In genomic region chr20:645318-646106, GRCh38 we compare ENCODE assay signal across 1 cellular context.
TF ChIP-seq lines count a peak whose summit lies in the region.

No MANE protein-coding gene starts in this region.

TF ChIP-seq in K562, 482 proteins besides CTCF, POLR2A, EP300 and RAD21 (continued from another document and continues in another):
- TF ChIP-seq ID3 (CRISPR knock-in tag; IDR thresholded peaks at IDR 0.05) (no peak), ID3 (tag; IDR thresholded peaks at IDR 0.05) (0 out of 2 replicates have a peak, but pooled peaks have one; percentile 24), ZNF431 (CRISPR knock-in tag; IDR thresholded peaks at IDR 0.05) (no peak), TEAD1 (CRISPR knock-in tag; IDR thresholded peaks at IDR 0.05) (peak in 1 of 2 experiments; percentile 78; a peak in 2 of 4 replicates), POLR2B (IDR thresholded peaks at IDR 0.05; ENCODE audit: low read depth, partially characterized antibody) (peak; percentile 39), GABPA (tag; conservative IDR thresholded peaks at IDR 0.05; ENCODE audit: low read depth) (peak; percentile 54), ZNF639 (CRISPR knock-in tag; conservative IDR thresholded peaks at IDR 0.05 in 1 of 2, IDR thresholded peaks at IDR 0.05 in 1 of 2) (no peak), POLR2AphosphoS2 (IDR thresholded peaks at IDR 0.05; ENCODE audit: low read length) (0 out of 2 replicates have a peak, but pooled peaks have one; percentile 42), FOXA3 (CRISPR knock-in tag; conservative IDR thresholded peaks at IDR 0.05 in 1 of 2, IDR thresholded peaks at IDR 0.05 in 1 of 2) (peak in 1 of 2 experiments; percentile 46; a peak in 1 of 4 replicates), EP400 (IDR thresholded peaks at IDR 0.05) (no peak), TFE3 (CRISPR knock-in tag; IDR thresholded peaks at IDR 0.05) (no peak), CXXC5 (CRISPR knock-in tag; IDR thresholded peaks at IDR 0.05) (0 out of 2 replicates have a peak, but pooled peaks have one; percentile 24), USF1 (CRISPR knock-in tag; IDR thresholded peaks at IDR 0.05) (0 out of 2 replicates have a peak, but pooled peaks have one; percentile 16), EGR1 (conservative IDR thresholded peaks at IDR 0.05) (peak; percentile 39; the same call in 1 of the 2 replicates), NONO (IDR thresholded peaks at IDR 0.05; ENCODE audit: low read depth in 2 of 2, low read length in 1 of 2) (no peak), STAG1 (CRISPR knock-in tag; IDR thresholded peaks at IDR 0.05; ENCODE audit: borderline replicate concordance) (peak; percentile 84), MNT (conservative IDR thresholded peaks at IDR 0.05) (0 out of 4 replicates have a peak, but pooled peaks of 1 of the 2 experiments have one; percentile 37), HNRNPUL1 (IDR thresholded peaks at IDR 0.05; ENCODE audit: low read length) (no peak), POLR2G (IDR thresholded peaks at IDR 0.05; ENCODE audit: low read depth, low read length) (peak; percentile 56), ZNF184 (CRISPR knock-in tag; IDR thresholded peaks at IDR 0.05) (no peak), SPI1 (IDR thresholded peaks at IDR 0.05; ENCODE audit: borderline replicate concordance, low read depth, low read length) (peak; percentile 43; the same call in 1 of the 2 replicates), TFAP4 (CRISPR knock-in tag; IDR thresholded peaks at IDR 0.05; ENCODE audit: borderline replicate concordance) (peak; percentile 93), ETV5 (CRISPR knock-in tag; IDR thresholded peaks at IDR 0.05; ENCODE audit: low read depth) (peak; percentile 96), CREM (IDR thresholded peaks at IDR 0.05; ENCODE audit: low read depth) (peak; percentile 31; the same call in 1 of the 2 replicates), ZNF121 (CRISPR knock-in tag; conservative IDR thresholded peaks at IDR 0.05) (no peak), PBX2 (CRISPR knock-in tag; IDR thresholded peaks at IDR 0.05; ENCODE audit: low read depth) (no peak), PBX2 (tag; conservative IDR thresholded peaks at IDR 0.05; ENCODE audit: low read depth) (no peak), ZBTB7A (IDR thresholded peaks at IDR 0.05; ENCODE audit: borderline replicate concordance, control insufficient read depth, low read depth, low read length) (peak; percentile 77), MYNN (IDR thresholded peaks at IDR 0.05) (no peak; the same call in 1 of the 2 replicates), MYNN (CRISPR knock-in tag; IDR thresholded peaks at IDR 0.05) (no peak), DDX20 (tag; IDR thresholded peaks at IDR 0.05; ENCODE audit: low read depth) (no peak), SMAD3 (CRISPR knock-in tag; conservative IDR thresholded peaks at IDR 0.05) (no peak), BHLHE40 (IDR thresholded peaks at IDR 0.05; ENCODE audit: low read length) (no peak), ETS1 (conservative IDR thresholded peaks at IDR 0.05; ENCODE audit: control insufficient read depth, low read depth, low read length) (0 out of 2 replicates have a peak, but pooled peaks have one; percentile 34), NFIC (IDR thresholded peaks at IDR 0.05) (no peak), CEBPG (CRISPR knock-in tag; IDR thresholded peaks at IDR 0.05) (0 out of 2 replicates have a peak, but pooled peaks have one; percentile 26), CEBPG (tag; conservative IDR thresholded peaks at IDR 0.05 in 1 of 2, IDR thresholded peaks at IDR 0.05 in 1 of 2) (no peak), ELF1 (tag; IDR thresholded peaks at IDR 0.05) (peak; percentile 79)
- TF ChIP-seq, protein P1, sequence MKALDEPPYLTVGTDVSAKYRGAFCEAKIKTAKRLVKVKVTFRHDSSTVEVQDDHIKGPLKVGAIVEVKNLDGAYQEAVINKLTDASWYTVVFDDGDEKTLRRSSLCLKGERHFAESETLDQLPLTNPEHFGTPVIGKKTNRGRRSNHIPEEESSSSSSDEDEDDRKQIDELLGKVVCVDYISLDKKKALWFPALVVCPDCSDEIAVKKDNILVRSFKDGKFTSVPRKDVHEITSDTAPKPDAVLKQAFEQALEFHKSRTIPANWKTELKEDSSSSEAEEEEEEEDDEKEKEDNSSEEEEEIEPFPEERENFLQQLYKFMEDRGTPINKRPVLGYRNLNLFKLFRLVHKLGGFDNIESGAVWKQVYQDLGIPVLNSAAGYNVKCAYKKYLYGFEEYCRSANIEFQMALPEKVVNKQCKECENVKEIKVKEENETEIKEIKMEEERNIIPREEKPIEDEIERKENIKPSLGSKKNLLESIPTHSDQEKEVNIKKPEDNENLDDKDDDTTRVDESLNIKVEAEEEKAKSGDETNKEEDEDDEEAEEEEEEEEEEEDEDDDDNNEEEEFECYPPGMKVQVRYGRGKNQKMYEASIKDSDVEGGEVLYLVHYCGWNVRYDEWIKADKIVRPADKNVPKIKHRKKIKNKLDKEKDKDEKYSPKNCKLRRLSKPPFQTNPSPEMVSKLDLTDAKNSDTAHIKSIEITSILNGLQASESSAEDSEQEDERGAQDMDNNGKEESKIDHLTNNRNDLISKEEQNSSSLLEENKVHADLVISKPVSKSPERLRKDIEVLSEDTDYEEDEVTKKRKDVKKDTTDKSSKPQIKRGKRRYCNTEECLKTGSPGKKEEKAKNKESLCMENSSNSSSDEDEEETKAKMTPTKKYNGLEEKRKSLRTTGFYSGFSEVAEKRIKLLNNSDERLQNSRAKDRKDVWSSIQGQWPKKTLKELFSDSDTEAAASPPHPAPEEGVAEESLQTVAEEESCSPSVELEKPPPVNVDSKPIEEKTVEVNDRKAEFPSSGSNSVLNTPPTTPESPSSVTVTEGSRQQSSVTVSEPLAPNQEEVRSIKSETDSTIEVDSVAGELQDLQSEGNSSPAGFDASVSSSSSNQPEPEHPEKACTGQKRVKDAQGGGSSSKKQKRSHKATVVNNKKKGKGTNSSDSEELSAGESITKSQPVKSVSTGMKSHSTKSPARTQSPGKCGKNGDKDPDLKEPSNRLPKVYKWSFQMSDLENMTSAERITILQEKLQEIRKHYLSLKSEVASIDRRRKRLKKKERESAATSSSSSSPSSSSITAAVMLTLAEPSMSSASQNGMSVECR (CRISPR knock-in tag; IDR thresholded peaks at IDR 0.05), result peak; percentile 79
- TF ChIP-seq, protein P2, sequence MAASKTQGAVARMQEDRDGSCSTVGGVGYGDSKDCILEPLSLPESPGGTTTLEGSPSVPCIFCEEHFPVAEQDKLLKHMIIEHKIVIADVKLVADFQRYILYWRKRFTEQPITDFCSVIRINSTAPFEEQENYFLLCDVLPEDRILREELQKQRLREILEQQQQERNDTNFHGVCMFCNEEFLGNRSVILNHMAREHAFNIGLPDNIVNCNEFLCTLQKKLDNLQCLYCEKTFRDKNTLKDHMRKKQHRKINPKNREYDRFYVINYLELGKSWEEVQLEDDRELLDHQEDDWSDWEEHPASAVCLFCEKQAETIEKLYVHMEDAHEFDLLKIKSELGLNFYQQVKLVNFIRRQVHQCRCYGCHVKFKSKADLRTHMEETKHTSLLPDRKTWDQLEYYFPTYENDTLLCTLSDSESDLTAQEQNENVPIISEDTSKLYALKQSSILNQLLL (CRISPR knock-in tag; IDR thresholded peaks at IDR 0.05; ENCODE audit: borderline replicate concordance), result no peak
- TF ChIP-seq, protein P3, sequence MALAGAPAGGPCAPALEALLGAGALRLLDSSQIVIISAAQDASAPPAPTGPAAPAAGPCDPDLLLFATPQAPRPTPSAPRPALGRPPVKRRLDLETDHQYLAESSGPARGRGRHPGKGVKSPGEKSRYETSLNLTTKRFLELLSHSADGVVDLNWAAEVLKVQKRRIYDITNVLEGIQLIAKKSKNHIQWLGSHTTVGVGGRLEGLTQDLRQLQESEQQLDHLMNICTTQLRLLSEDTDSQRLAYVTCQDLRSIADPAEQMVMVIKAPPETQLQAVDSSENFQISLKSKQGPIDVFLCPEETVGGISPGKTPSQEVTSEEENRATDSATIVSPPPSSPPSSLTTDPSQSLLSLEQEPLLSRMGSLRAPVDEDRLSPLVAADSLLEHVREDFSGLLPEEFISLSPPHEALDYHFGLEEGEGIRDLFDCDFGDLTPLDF (CRISPR knock-in tag; IDR thresholded peaks at IDR 0.05), result no peak
- TF ChIP-seq, protein P4, sequence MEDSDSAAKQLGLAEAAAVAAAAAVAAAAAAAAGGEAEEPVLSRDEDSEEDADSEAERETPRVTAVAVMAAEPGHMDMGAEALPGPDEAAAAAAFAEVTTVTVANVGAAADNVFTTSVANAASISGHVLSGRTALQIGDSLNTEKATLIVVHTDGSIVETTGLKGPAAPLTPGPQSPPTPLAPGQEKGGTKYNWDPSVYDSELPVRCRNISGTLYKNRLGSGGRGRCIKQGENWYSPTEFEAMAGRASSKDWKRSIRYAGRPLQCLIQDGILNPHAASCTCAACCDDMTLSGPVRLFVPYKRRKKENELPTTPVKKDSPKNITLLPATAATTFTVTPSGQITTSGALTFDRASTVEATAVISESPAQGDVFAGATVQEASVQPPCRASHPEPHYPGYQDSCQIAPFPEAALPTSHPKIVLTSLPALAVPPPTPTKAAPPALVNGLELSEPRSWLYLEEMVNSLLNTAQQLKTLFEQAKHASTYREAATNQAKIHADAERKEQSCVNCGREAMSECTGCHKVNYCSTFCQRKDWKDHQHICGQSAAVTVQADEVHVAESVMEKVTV (CRISPR knock-in tag; IDR thresholded peaks at IDR 0.05), result peak; percentile 74
